In the genomic region with DNA sequence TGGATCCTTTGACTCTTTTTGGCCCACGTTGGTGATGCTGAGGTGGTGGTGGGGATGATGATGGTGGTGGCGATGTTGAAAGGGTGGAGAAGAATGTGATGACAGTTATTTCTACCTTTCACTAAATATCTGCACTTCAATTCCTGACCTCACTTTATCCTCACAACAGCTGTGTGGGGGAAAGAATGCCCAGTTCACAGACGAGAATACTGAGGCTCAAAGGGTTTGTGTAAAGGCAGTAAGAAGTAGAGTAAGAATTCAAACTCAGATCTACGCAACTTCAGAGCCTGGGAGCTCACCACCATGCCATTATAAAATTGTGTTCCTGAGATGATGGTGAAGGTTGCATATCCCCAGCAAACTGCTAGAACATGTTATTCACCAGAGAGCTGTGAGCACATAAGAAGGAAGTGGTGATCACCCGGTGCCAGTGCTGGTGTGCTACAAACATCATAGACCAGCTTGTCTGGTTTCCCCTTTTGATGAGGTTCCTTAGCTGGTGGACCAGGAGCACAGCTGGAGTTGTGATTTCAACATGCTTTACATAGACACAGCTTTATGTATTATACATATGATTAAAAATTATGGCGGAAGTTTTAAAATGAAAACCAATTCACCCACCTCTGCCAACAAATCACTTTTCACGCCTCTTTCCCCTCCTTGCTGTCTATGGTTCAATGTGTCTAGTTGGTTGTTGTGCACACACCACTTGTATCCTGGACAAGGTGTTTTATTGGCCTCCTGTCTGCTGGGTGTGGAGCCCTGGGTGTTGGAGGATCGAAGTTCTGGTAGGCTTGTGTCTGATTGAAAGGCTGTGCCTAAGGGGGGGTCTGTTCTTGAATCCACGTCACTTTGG, we compare ENCODE assay signal across 1 cellular context.
TF ChIP-seq lines count a peak whose summit lies in the region.

No MANE protein-coding gene starts in this region.

TF ChIP-seq in GM12878, 131 proteins besides CTCF, POLR2A, EP300 and RAD21:
- TF ChIP-seq ASH2L (IDR thresholded peaks at IDR 0.05; ENCODE audit: borderline replicate concordance, low read depth): no peak
- no peak for TF ChIP-seq POLR2AphosphoS2 (IDR thresholded peaks at IDR 0.05; ENCODE audit: low read depth, low read length)
- TF ChIP-seq, protein P1, sequence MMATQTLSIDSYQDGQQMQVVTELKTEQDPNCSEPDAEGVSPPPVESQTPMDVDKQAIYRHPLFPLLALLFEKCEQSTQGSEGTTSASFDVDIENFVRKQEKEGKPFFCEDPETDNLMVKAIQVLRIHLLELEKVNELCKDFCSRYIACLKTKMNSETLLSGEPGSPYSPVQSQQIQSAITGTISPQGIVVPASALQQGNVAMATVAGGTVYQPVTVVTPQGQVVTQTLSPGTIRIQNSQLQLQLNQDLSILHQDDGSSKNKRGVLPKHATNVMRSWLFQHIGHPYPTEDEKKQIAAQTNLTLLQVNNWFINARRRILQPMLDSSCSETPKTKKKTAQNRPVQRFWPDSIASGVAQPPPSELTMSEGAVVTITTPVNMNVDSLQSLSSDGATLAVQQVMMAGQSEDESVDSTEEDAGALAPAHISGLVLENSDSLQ (IDR thresholded peaks at IDR 0.05): peak; percentile 39; the same call in 1 of the 2 replicates
- no peak for TF ChIP-seq SRF (IDR thresholded peaks at IDR 0.05; ENCODE audit: low read depth in 2 of 2, low read length in 2 of 2)
- peak; percentile 15; the same call in 1 of the 2 replicates for TF ChIP-seq SPI1 (IDR thresholded peaks at IDR 0.05; ENCODE audit: borderline replicate concordance, insufficient read depth, low read depth, low read length)
